In the genomic region with DNA sequence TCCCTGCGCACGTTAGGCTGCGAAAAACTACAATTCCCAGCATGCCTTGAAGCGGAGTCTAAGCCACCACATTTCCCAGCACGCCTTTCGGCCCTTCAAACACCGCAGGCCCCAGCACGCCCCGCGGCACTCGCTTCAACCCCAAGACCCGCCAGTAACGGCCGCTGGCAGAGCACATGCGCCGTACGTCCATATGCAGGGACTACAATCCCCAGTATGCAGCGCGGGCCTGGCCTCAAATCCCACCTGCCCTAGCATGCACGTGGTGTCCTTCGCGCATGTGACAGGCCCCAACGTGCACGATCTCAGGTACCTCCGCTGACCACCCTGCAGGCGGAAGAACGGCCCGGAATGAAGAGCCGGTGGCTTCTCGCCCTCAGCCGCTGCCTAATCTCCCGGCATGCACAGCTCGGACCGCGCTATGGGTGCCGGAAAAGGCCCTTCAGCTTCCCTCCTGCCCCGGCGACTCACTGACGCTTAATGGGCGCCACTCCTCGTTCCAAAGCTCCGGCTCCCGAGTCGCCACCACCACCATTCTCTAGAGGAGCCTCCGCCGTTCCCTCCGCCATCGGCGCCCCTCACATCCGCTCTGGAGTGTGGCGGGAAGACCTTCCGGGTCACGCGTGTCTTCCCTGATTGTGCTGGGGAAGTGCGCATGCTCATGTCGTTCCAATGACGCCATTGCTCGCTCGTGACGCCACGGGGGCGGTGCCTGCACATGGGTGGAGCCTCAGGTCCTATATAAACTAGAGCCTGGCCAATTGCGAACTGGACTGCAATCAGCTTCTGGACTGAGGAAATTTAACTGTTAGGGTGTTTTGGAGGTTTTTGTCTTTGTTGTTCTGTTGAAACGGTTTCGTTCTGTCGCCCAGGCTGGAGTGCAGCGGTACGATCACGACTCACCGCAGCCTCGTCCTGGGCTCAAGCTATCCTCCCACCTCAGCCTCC, we compare ENCODE assay signal across 8 cellular contexts.
DNase-seq lines count a peak whose midpoint lies in the region; ATAC-seq and TF ChIP-seq lines count a peak whose summit lies in the region.

A gene with protein sequence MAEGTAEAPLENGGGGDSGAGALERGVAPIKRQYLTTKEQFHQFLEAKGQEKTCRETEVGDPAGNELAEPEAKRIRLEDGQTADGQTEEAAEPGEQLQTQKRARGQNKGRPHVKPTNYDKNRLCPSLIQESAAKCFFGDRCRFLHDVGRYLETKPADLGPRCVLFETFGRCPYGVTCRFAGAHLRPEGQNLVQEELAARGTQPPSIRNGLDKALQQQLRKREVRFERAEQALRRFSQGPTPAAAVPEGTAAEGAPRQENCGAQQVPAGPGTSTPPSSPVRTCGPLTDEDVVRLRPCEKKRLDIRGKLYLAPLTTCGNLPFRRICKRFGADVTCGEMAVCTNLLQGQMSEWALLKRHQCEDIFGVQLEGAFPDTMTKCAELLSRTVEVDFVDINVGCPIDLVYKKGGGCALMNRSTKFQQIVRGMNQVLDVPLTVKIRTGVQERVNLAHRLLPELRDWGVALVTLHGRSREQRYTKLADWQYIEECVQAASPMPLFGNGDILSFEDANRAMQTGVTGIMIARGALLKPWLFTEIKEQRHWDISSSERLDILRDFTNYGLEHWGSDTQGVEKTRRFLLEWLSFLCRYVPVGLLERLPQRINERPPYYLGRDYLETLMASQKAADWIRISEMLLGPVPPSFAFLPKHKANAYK (minus strand): TSS at position 591 of the 948 bp plus-strand sequence. CDS start 22 bp downstream, at position 569.

- H2AFZ ChIP-seq in MM.1S (ENCODE audit: low read length) = peak within 1 kb of the TSS; percentile 46

- no peaks in the 10 kb centered on the region for H4K20me1 ChIP-seq in MM.1S (ENCODE audit: insufficient read depth, low read length)

- H3K79me2 ChIP-seq in MM.1S (ENCODE audit: low read length) = peaks cover 16% of the 10 kb centered on the region

- H3K27me3 ChIP-seq in HAP-1 (ENCODE audit: low read depth) (no peaks in the 10 kb centered on the region), MM.1S (replicated peaks; ENCODE audit: insufficient read depth, low read length) (peaks cover 28% of the 10 kb centered on the region)

- no peaks in the 10 kb centered on the region for H3K9me3 ChIP-seq in ES-I3 (ENCODE audit: control insufficient read depth, insufficient read depth, low read length)
- H3K9me3 ChIP-seq in HAP-1 = no peaks in the 10 kb centered on the region
- H3K9me3 ChIP-seq in MM.1S (replicated peaks; ENCODE audit: insufficient read depth, low read length) = no peaks in the 10 kb centered on the region

- peak within 1 kb of the TSS; percentile 73 for H3K4me3 ChIP-seq in HAP-1
- H3K4me3 ChIP-seq in MM.1S (ENCODE audit: low read length) = peak within 1 kb of the TSS; percentile 80

- H3K27ac Mint-ChIP-seq in nephron progenitor cell = peak within 1 kb of the TSS; percentile 100
- peak within 1 kb of the TSS; percentile 99 to 100 for H3K27ac Mint-ChIP-seq in stimulated activated naive CD8-positive, alpha-beta T cell treated with anti-CD3 and anti-CD28 coated beads, Interleukin-15, amount 100 ng/mL, for 72 hours

- peak within 1 kb of the TSS; percentile 91 for H3K27ac ChIP-seq in MM.1S (ENCODE audit: low read length)

- no peaks in the 10 kb centered on the region for H3K27me3 Mint-ChIP-seq in nephron progenitor cell (ENCODE audit: low read depth, poor library complexity)
- H3K27me3 Mint-ChIP-seq in stimulated activated naive CD8-positive, alpha-beta T cell treated with anti-CD3 and anti-CD28 coated beads, Interleukin-15, amount 100 ng/mL, for 72 hours = no peaks in the 10 kb centered on the region

- peak within 1 kb of the TSS; percentile 98 for H3K4me3 Mint-ChIP-seq in nephron progenitor cell
- H3K4me3 Mint-ChIP-seq in stimulated activated naive CD8-positive, alpha-beta T cell treated with anti-CD3 and anti-CD28 coated beads, Interleukin-15, amount 100 ng/mL, for 72 hours = peak within 1 kb of the TSS; percentile 94 to 99

- DNase-seq in HAP-1 (ENCODE audit: low spot score in 2 of 2) (peak; percentile 96 to 98), MM.1S (peak; percentile 98), SIG-M5 (lab: John Stamatoyannopoulos, UW) (peak; percentile 73), activated gamma-delta T cell (lab: John Stamatoyannopoulos, UW) (peak; percentile 90), fibroblast of the conjunctiva (ENCODE audit: low read depth) (peak; percentile 98), nephron progenitor cell (peak; percentile 94)
- peak; percentile 95 to 97 for DNase-seq in stimulated activated naive CD8-positive, alpha-beta T cell treated with anti-CD3 and anti-CD28 coated beads, Interleukin-15, amount 100 ng/mL, for 72 hours

- H3K36me3 ChIP-seq in ES-I3 (ENCODE audit: insufficient read depth, low read length) (no peaks in the 10 kb centered on the region; the same call in 1 of the 2 replicates), HAP-1 (replicated peaks) (peaks cover 42% of the 10 kb centered on the region), MM.1S (replicated peaks; ENCODE audit: insufficient read depth, low read length) (no peaks in the 10 kb centered on the region)

- no peaks in the 10 kb centered on the region for H3K9me2 ChIP-seq in MM.1S (replicated peaks; ENCODE audit: insufficient read depth, low read length)

- no peaks in the 10 kb centered on the region for H3F3A ChIP-seq in MM.1S (ENCODE audit: insufficient read depth, low read length)

- H3K4me1 Mint-ChIP-seq in nephron progenitor cell = peaks cover 13% of the 10 kb centered on the region
- H3K4me1 Mint-ChIP-seq in stimulated activated naive CD8-positive, alpha-beta T cell treated with anti-CD3 and anti-CD28 coated beads, Interleukin-15, amount 100 ng/mL, for 72 hours = peaks cover 49% of the 10 kb centered on the region

- H3K9ac ChIP-seq in ES-I3 (ENCODE audit: low read depth, low read length) = peak within 1 kb of the TSS; percentile 81
- H3K9ac ChIP-seq in MM.1S (ENCODE audit: low read length) = peak within 1 kb of the TSS; percentile 95

- peak; percentile 97 for ATAC-seq in stimulated activated naive CD8-positive, alpha-beta T cell treated with anti-CD3 and anti-CD28 coated beads, Interleukin-15, amount 100 ng/mL, for 72 hours

- no peaks in the 10 kb centered on the region; the same call in 1 of the 2 replicates for H3K4me1 ChIP-seq in ES-I3 (ENCODE audit: insufficient read depth, low read length)
- H3K4me1 ChIP-seq in HAP-1 = peaks cover 8% of the 10 kb centered on the region; the same call in 1 of the 2 replicates
- H3K4me1 ChIP-seq in MM.1S (ENCODE audit: low read length) = no peaks in the 10 kb centered on the region; the same call in 1 of the 2 replicates

- peak within 1 kb of the TSS; percentile 83 for H3K4me2 ChIP-seq in MM.1S (ENCODE audit: low read depth, low read length)

- in situ Hi-C loops in HAP-1 (cut with MboI; ENCODE audit: low sequenced_read_pairs) = no loop called here

- TF ChIP-seq CTCF in MM.1S (IDR thresholded peaks at IDR 0.05; ENCODE audit: low read length) (no peak), nephron progenitor cell (IDR thresholded peaks at IDR 0.05) (no peak)

- H3K36me3 Mint-ChIP-seq in nephron progenitor cell (ENCODE audit: low read depth) = peaks cover 34% of the 10 kb centered on the region

- peaks cover 4% of the 10 kb centered on the region for H3K9me3 Mint-ChIP-seq in nephron progenitor cell
- no peaks in the 10 kb centered on the region for H3K9me3 Mint-ChIP-seq in stimulated activated naive CD8-positive, alpha-beta T cell treated with anti-CD3 and anti-CD28 coated beads, Interleukin-15, amount 100 ng/mL, for 72 hours

Comparison
In these comparisons a context has a peak if more than half of its experiments do, and no peak if none do; other contexts are left out.
1. Peak in every context shown above with its lines: DNase-seq, ATAC-seq, H3K4me3 ChIP-seq and H3K27ac ChIP-seq.